22 cellular contexts compared by ENCODE assay signal in the genomic region with DNA sequence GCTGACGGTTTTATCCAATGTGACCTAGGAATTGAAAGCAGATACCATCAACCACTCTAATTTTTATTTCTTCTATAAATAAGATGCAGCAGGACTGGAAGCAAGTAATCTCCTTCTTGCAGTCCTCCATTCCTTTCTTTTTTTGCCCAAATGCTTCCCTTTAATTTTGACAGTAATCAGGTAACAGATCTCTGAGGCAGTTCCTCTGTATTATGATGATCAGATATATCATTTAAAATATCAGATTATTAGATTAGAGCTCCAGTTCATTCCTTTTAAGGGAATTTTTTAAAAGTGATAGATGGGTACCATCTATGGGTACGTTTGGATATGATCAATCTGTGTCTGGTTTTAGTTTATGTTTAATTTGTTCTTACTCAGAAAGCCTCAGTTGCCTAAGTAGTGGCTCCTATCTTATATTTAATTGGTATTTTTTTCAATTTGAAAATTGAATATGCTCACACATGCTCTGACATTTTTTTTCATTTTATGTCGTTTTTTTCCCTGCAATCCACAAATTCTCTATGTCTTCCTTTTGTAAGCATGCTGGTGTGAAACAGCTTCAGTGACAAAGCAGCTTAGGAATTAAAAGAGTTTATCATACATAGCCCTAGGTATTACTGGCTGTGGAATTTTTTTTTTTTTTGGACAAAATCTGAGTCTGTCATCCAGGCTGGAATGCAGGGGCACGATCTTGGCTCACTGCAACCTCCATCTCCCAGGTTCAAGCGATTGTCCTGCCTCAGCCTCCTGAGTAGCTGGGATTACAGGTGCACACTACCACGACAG.
"Had no signal": no experiment of that assay in that cellular context is flagged by ENCODE, and none has a peak within 500 bp of the region (broad histone marks: within the 10 kb centered on the region; RNA-seq: fewer than 3 reads in every experiment).

No MANE protein-coding gene starts in this region.

- H3K27ac ChIP-seq: cardiac muscle cell, esophagus squamous epithelium, gastroesophageal sphincter, heart right ventricle, spleen, thoracic aorta, upper lobe of left lung had no signal

- H3K27ac Mint-ChIP-seq: activated CD4-positive, alpha-beta T cell treated with anti-CD3 and anti-CD28 coated beads, Interleukin-2, amount 10 ng/mL, durations not matched to agents 7 days and 5 days; activated CD8-positive, alpha-beta T cell treated with anti-CD3 and anti-CD28 coated beads, Interleukin-2, amount 10 ng/mL, durations not matched to agents 7 days and 5 days; activated naive CD8-positive, alpha-beta T cell; activated T-helper 17 cell treated with anti-CD3 and anti-CD28 coated beads, Interleukin-2, amount 50 U/mL, for 72 hours; memory B cell; T-helper 17 cell had no signal

- H3K27me3 Mint-ChIP-seq: activated CD4-positive, alpha-beta T cell treated with anti-CD3 and anti-CD28 coated beads, Interleukin-2, amount 10 ng/mL, durations not matched to agents 7 days and 5 days; memory B cell had no signal

- DNase-seq: activated CD4-positive, alpha-beta T cell treated with anti-CD3 and anti-CD28 coated beads, Interleukin-2, amount 10 ng/mL, durations not matched to agents 7 days and 5 days; activated CD8-positive, alpha-beta T cell treated with anti-CD3 and anti-CD28 coated beads, Interleukin-2, amount 10 ng/mL, durations not matched to agents 7 days and 5 days; amniotic stem cell; cortex of kidney; endodermal cell; esophagus squamous epithelium; heart right ventricle; left colon; posterior cingulate gyrus; spleen; stimulated activated CD4-positive, alpha-beta T cell treated with anti-CD3 and anti-CD28 coated beads, Interleukin-4, amount 100 ng/mL, for 24 hours; stimulated activated naive CD4-positive, alpha-beta T cell treated with Interleukin-2 at 50 U/mL for 16 hours; SW 1271; T-helper 17 cell; upper lobe of left lung had no signal

- H3K36me3 ChIP-seq: cardiac muscle cell, esophagus squamous epithelium, gastroesophageal sphincter, heart right ventricle, spleen, thoracic aorta, upper lobe of left lung had no signal

- H3K4me3 ChIP-seq: cardiac muscle cell, esophagus squamous epithelium, gastroesophageal sphincter, heart right ventricle, spleen, thoracic aorta, upper lobe of left lung had no signal

- H3K9me3 Mint-ChIP-seq: activated CD4-positive, alpha-beta T cell treated with anti-CD3 and anti-CD28 coated beads, Interleukin-2, amount 10 ng/mL, durations not matched to agents 7 days and 5 days; activated T-helper 17 cell treated with anti-CD3 and anti-CD28 coated beads, Interleukin-2, amount 50 U/mL, for 72 hours; memory B cell had no signal

- H3K4me3 Mint-ChIP-seq: activated CD4-positive, alpha-beta T cell treated with anti-CD3 and anti-CD28 coated beads, Interleukin-2, amount 10 ng/mL, durations not matched to agents 7 days and 5 days; activated CD8-positive, alpha-beta T cell treated with anti-CD3 and anti-CD28 coated beads, Interleukin-2, amount 10 ng/mL, durations not matched to agents 7 days and 5 days; activated naive CD8-positive, alpha-beta T cell; activated T-helper 17 cell treated with anti-CD3 and anti-CD28 coated beads, Interleukin-2, amount 50 U/mL, for 72 hours; endodermal cell; memory B cell; T-helper 17 cell had no signal

- ATAC-seq: activated CD8-positive, alpha-beta T cell treated with anti-CD3 and anti-CD28 coated beads, Interleukin-2, amount 10 ng/mL, durations not matched to agents 7 days and 5 days; activated T-helper 17 cell treated with anti-CD3 and anti-CD28 coated beads, Interleukin-2, amount 50 U/mL, for 72 hours; gastroesophageal sphincter; heart right ventricle; left colon; sciatic nerve; T-helper 17 cell had no signal

- H3K36me3 Mint-ChIP-seq: activated naive CD8-positive, alpha-beta T cell; memory B cell had no signal

- H3K4me1 Mint-ChIP-seq: activated CD4-positive, alpha-beta T cell treated with anti-CD3 and anti-CD28 coated beads, Interleukin-2, amount 10 ng/mL, durations not matched to agents 7 days and 5 days; activated T-helper 17 cell treated with anti-CD3 and anti-CD28 coated beads, Interleukin-2, amount 50 U/mL, for 72 hours; memory B cell; T-helper 17 cell had no signal

- H3K9me3 ChIP-seq: esophagus squamous epithelium, gastroesophageal sphincter, heart right ventricle, thoracic aorta, upper lobe of left lung had no signal

- H3K27me3 ChIP-seq: cardiac muscle cell, esophagus squamous epithelium, gastroesophageal sphincter, heart right ventricle, spleen, upper lobe of left lung had no signal

- H3K4me1 ChIP-seq: esophagus squamous epithelium, gastroesophageal sphincter, heart right ventricle, spleen, upper lobe of left lung had no signal
